18 cellular contexts compared by ENCODE assay signal in genomic region chr10:89395141-89395540, GRCh38. TPM values are rescaled to one million over a fixed set of nuclear protein-coding genes. Genes with fewer than 3 reads are reported as not detected.
"Had no signal": no experiment of that assay in that cellular context is flagged by ENCODE, and none has a peak within 500 bp of the region (broad histone marks: within the 10 kb centered on the region; RNA-seq: fewer than 3 reads in every experiment).

No MANE protein-coding gene starts in this region.

- H3K4me3 Mint-ChIP-seq: T-helper 2 cell treated with Interferon-gamma antibody and Interleukin-4, amounts not matched to agents 5 μg/mL and 100 μg/mL, for 36 hours had no signal

- H3K4me3 ChIP-seq: cardiac muscle cell, gastrocnemius medialis, right atrium auricular region, skin epidermis, stomach, thoracic aorta had no signal

- H3K9me3 ChIP-seq: ascending aorta, gastrocnemius medialis, right atrium auricular region, stomach, thoracic aorta had no signal

- DNase-seq: activated CD8-positive, alpha-beta memory T cell treated with anti-CD3 and anti-CD28 coated beads for 24 hours; activated effector memory CD4-positive, alpha-beta T cell treated with Interleukin-2 at 50 U/mL for 16 hours; effector CD4-positive, alpha-beta T cell; gastrocnemius medialis; heart right ventricle; islet precursor cell; posterior cingulate gyrus; stimulated activated CD4-positive, alpha-beta T cell treated with anti-CD3 and anti-CD28 coated beads, Interleukin-4, amount 100 ng/mL, for 4 hours; stomach had no signal

- H3K36me3 ChIP-seq: ascending aorta, cardiac muscle cell, gastrocnemius medialis, right atrium auricular region, stomach, thoracic aorta had no signal

- H3K27ac ChIP-seq: ascending aorta, cardiac muscle cell, right atrium auricular region, skin epidermis, stomach, thoracic aorta had no signal

- H3K27ac Mint-ChIP-seq: T-helper 2 cell treated with Interferon-gamma antibody and Interleukin-4, amounts not matched to agents 5 μg/mL and 100 μg/mL, for 36 hours had no signal

- H3K27me3 ChIP-seq: ascending aorta, cardiac muscle cell, gastrocnemius medialis, heart right ventricle, right atrium auricular region, stomach had no signal

- H3K9me3 Mint-ChIP-seq: T-helper 2 cell treated with Interferon-gamma antibody and Interleukin-4, amounts not matched to agents 5 μg/mL and 100 μg/mL, for 36 hours had no signal

- ATAC-seq: activated CD4-positive, CD25-positive, alpha-beta regulatory T cell treated with anti-CD3 and anti-CD28 coated beads, Interleukin-2, amount 50 U/mL, for 24 hours; gastrocnemius medialis; heart right ventricle; left lobe of liver had no signal

RNA-seq across cellular contexts. Expression of gene IFIT1B, which starts 17.3 kb away (rescaled TPM):
- total RNA-seq: ascending aorta, cardiac muscle cell, gastrocnemius medialis, left lobe of liver, mesenteric fat pad, thoracic aorta had no signal
